7 cellular contexts compared by ENCODE assay signal in the genomic region with DNA sequence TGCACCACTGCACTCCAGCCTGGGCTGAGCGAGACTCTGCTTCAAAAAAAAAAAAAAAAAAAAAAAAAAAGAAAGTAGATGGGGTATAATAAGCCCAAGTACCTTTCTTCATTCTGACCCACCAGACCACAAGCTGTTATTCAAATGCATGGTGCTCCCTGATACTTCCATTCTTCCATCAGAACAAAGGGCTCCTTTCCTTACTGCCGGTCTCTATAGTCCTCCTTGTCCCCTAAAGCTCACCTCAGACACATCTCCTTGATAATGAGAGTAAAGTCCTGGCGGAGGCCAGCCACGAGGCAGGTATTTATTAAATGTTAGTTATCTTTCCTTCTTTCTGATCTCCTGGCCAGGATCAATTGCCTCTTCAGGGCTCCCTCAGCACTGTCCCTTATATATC.
"Had no signal": no experiment of that assay in that cellular context is flagged by ENCODE, and none has a peak within 500 bp of the region (broad histone marks: within the 10 kb centered on the region; RNA-seq: fewer than 3 reads in every experiment).

No MANE protein-coding gene starts in this region.

- H3K27me3 Mint-ChIP-seq: IgD-negative memory B cell had no signal

- DNase-seq: GOT3, H7, HCEC 1CT, KBM-7 had no signal

- ATAC-seq: HepG2 had no signal

- H3K36me3 Mint-ChIP-seq: IgD-negative memory B cell had no signal

- H3K4me3 Mint-ChIP-seq: IgD-negative memory B cell had no signal

- H3K27ac ChIP-seq: HL-60 had no signal

- H3K9me3 Mint-ChIP-seq: IgD-negative memory B cell had no signal

- H3K27ac Mint-ChIP-seq: IgD-negative memory B cell had no signal
